ENCODE assay signal across 11 cellular contexts in genomic region chr5:134111741-134112647, GRCh38. TPM values are rescaled to one million over a fixed set of nuclear protein-coding genes. Genes with fewer than 3 reads are reported as not detected.
DNase-seq lines count a peak whose midpoint lies in the region; ATAC-seq, FAIRE-seq and TF ChIP-seq lines count a peak whose summit lies in the region.
"Had no signal": no experiment of that assay in that cellular context is flagged by ENCODE, and none has a peak within 500 bp of the region (broad histone marks: within the 10 kb centered on the region; RNA-seq: fewer than 3 reads in every experiment).

No MANE protein-coding gene starts in this region.

- peak; percentile 85 for ATAC-seq in activated T-helper 17 cell treated with anti-CD3 and anti-CD28 coated beads, Interleukin-2, amount 50 U/mL, for 72 hours (replicated peaks)
- ATAC-seq in HG03354 (IDR thresholded peaks at IDR 0.05; ENCODE audit: poor library complexity, severe bottlenecking, unreplicated experiment) (no peak), HG02884 (IDR thresholded peaks at IDR 0.05; ENCODE audit: unreplicated experiment) (no peak), GM21529 (IDR thresholded peaks at IDR 0.05; ENCODE audit: unreplicated experiment) (no peak)

- peaks cover 15% of the 10 kb centered on the region for H3K36me3 ChIP-seq in CD8-positive, alpha-beta memory T cell (ENCODE audit: insufficient read depth, low read length)

- peaks cover 0 to 2% (median 0%) of the 10 kb centered on the region in 5 donors for H3K9me3 Mint-ChIP-seq in CD8-positive, alpha-beta memory T cell
- no peaks in the 10 kb centered on the region for H3K9me3 Mint-ChIP-seq in activated T-helper 17 cell treated with anti-CD3 and anti-CD28 coated beads, Interleukin-2, amount 50 U/mL, for 72 hours

- POLR2A ChIA-PET in CD8-positive, alpha-beta memory T cell (lab: Charles Lee), result interaction anchor here (0.5 to 15.6 kb wide), 9 partner anchors 8 to 759 kb away, joined by 4 to 272 read pairs (median 4); no protein-coding TSS in a partner anchor

- no peak overlapping the region for H3K27ac ChIP-seq in CD8-positive, alpha-beta memory T cell (ENCODE audit: low read depth, low read length)
- H3K27ac ChIP-seq: VCaP had no signal

- TF ChIP-seq POLR2A in H54 (IDR thresholded peaks at IDR 0.05; ENCODE audit: low read depth, low read length), result no peak

- peak overlapping the region; percentile 3 for H3K4me3 ChIP-seq in CD8-positive, alpha-beta memory T cell (ENCODE audit: low read length)

- peaks cover 59% of the 10 kb centered on the region for H3K4me1 ChIP-seq in CD8-positive, alpha-beta memory T cell (ENCODE audit: insufficient read depth, low read length)

- peak in 2 of 5 donors; percentile 27 to 52 for DNase-seq in CD8-positive, alpha-beta memory T cell
- peak; percentile 65 for DNase-seq in H54 (ENCODE audit: insufficient read length, low spot score)
- DNase-seq in iris pigment epithelial cell (ENCODE audit: low read depth), result peak; percentile 57
- DNase-seq in posterior cingulate gyrus, result no peak
- DNase-seq: DMS79 treated with DMSO at 0.1 percent for 48 hours, Kasumi-1 had no signal

- H3K9me3 ChIP-seq in CD8-positive, alpha-beta memory T cell (ENCODE audit: low read length), result no peaks in the 10 kb centered on the region

- intact Hi-C loops in posterior cingulate gyrus (cut with DNase I), result no loop called here

- no peaks in the 10 kb centered on the region for H3K27me3 Mint-ChIP-seq in CD8-positive, alpha-beta memory T cell
- no peaks in the 10 kb centered on the region for H3K27me3 Mint-ChIP-seq in activated T-helper 17 cell treated with anti-CD3 and anti-CD28 coated beads, Interleukin-2, amount 50 U/mL, for 72 hours

- H3K36me3 Mint-ChIP-seq in CD8-positive, alpha-beta memory T cell, result peaks cover 9 to 22% (median 12%) of the 10 kb centered on the region in 3 donors
- peaks cover 16% of the 10 kb centered on the region for H3K36me3 Mint-ChIP-seq in activated T-helper 17 cell treated with anti-CD3 and anti-CD28 coated beads, Interleukin-2, amount 50 U/mL, for 72 hours (ENCODE audit: low read depth)

- FAIRE-seq in H54 (lab: Jason Lieb, UNC), result no peak

- H3K27me3 ChIP-seq in CD8-positive, alpha-beta memory T cell (ENCODE audit: insufficient read depth, low read length, poor library complexity, severe bottlenecking), result no peaks in the 10 kb centered on the region

- CTCF ChIA-PET in CD8-positive, alpha-beta memory T cell (lab: Charles Lee), result interaction anchor here (0.7 to 9.8 kb wide), 4 partner anchors 40 to 117 kb away, joined by 3 to 131 read pairs (median 4); no protein-coding TSS in a partner anchor

- peaks cover 40 to 72% (median 52%) of the 10 kb centered on the region in 3 donors for H3K4me1 Mint-ChIP-seq in CD8-positive, alpha-beta memory T cell
- H3K4me1 Mint-ChIP-seq in activated T-helper 17 cell treated with anti-CD3 and anti-CD28 coated beads, Interleukin-2, amount 50 U/mL, for 72 hours, result peaks cover 17% of the 10 kb centered on the region

- H3K4me3 Mint-ChIP-seq in CD8-positive, alpha-beta memory T cell, result peak overlapping the region; percentile 33 to 93 (median 54)
- peak overlapping the region; percentile 66 for H3K4me3 Mint-ChIP-seq in activated T-helper 17 cell treated with anti-CD3 and anti-CD28 coated beads, Interleukin-2, amount 50 U/mL, for 72 hours

- H3K27ac Mint-ChIP-seq in CD8-positive, alpha-beta memory T cell, result peak overlapping the region; percentile 71 to 98 (median 88)
- peak overlapping the region; percentile 79 for H3K27ac Mint-ChIP-seq in activated T-helper 17 cell treated with anti-CD3 and anti-CD28 coated beads, Interleukin-2, amount 50 U/mL, for 72 hours

RNA-seq across cellular contexts. Expression of gene TCF7, which starts 2.5 kb away (rescaled TPM):
- total RNA-seq in CD8-positive, alpha-beta memory T cell, result 10 to 100 TPM; 85.2 to 89.7 TPM
- 344 TPM for polyA plus RNA-seq in CD8-positive, alpha-beta memory T cell
- 10 to 100 TPM in 1 of 2 donors, 1 to 10 TPM in 1; 5.9 to 42.2 TPM for total RNA-seq in activated T-helper 17 cell treated with anti-CD3 and anti-CD28 coated beads, Interleukin-2, amount 50 U/mL, for 72 hours

Comparison
In these comparisons a context has a peak if more than half of its experiments do, and no peak if none do; other contexts are left out.
1. DNase-seq: peak in H54 (single experiment) and iris pigment epithelial cell (single experiment); none in posterior cingulate gyrus (0 of 10).